In genomic region chr14:104078031-104078455, GRCh38 we compare ENCODE assay signal across 8 cellular contexts. TPM values are rescaled to one million over a fixed set of nuclear protein-coding genes. Genes with fewer than 3 reads are reported as not detected.
DNase-seq lines count a peak whose midpoint lies in the region; ATAC-seq and TF ChIP-seq lines count a peak whose summit lies in the region.

No MANE protein-coding gene starts in this region.

- H3K4me2 ChIP-seq in IMR-90 (ENCODE audit: low read depth, low read length) (no peak overlapping the region), OCI-LY1 (ENCODE audit: low read length) (no peak overlapping the region)

- no peaks in the 10 kb centered on the region for H3K9me3 ChIP-seq in IMR-90 (ENCODE audit: control insufficient read depth, insufficient read depth, low read length)
- H3K9me3 ChIP-seq in OCI-LY1 (ENCODE audit: low read length), result peaks cover 7% of the 10 kb centered on the region

- POLR2A ChIA-PET in IMR-90 (lab: Charles Lee; ENCODE audit: unreplicated experiment), result no interaction called here

- H2BK5ac ChIP-seq in IMR-90 (ENCODE audit: low read depth, low read length, poor library complexity, severe bottlenecking), result no peak overlapping the region

- H3K27me3 ChIP-seq in IMR-90 (ENCODE audit: control insufficient read depth, insufficient read depth, low read length) (no peaks in the 10 kb centered on the region), OCI-LY1 (ENCODE audit: insufficient read depth, low read length) (peaks cover 4% of the 10 kb centered on the region; the same call in 1 of the 2 replicates)

- H3K79me2 ChIP-seq in OCI-LY1 (ENCODE audit: insufficient read depth, low read length), result no peaks in the 10 kb centered on the region

- H3K9ac ChIP-seq in IMR-90 (ENCODE audit: low read depth, low read length), result no peak overlapping the region
- H3K9ac ChIP-seq in OCI-LY1 (ENCODE audit: low read length), result no peak overlapping the region

- CTCF ChIA-PET in IMR-90 (lab: Yijun Ruan, JAX), result interaction anchor here (0.6 to 1.1 kb wide), 11 partner anchors 9 to 680 kb away, joined by 3 to 7 read pairs (median 3); no protein-coding TSS in a partner anchor

- H3K4me3 ChIP-seq in IMR-90 (ENCODE audit: insufficient read depth, low read depth, low read length) (no peak overlapping the region), OCI-LY1 (ENCODE audit: low read depth, low read length, poor library complexity, severe bottlenecking) (no peak overlapping the region)

- no peak overlapping the region for H2BK120ac ChIP-seq in IMR-90 (ENCODE audit: low read depth, low read length)

- TF ChIP-seq RAD21 in IMR-90 (IDR thresholded peaks at IDR 0.05; ENCODE audit: low read length), result peak; percentile 79

- H4K8ac ChIP-seq in IMR-90 (ENCODE audit: low read depth in 2 of 2, low read length in 2 of 2), result no peak overlapping the region

- no TSS peak for BruUV-seq in IMR-90 (replicated peaks; lab: Mats Ljungman, UMichigan)

- H3K27ac ChIP-seq in IMR-90 (ENCODE audit: insufficient read depth, low read length), result no peak overlapping the region
- no peak overlapping the region for H3K27ac ChIP-seq in OCI-LY1 (ENCODE audit: low read depth, low read length, poor library complexity, severe bottlenecking)

- H3K9me2 ChIP-seq in OCI-LY1 (ENCODE audit: low read depth, low read length), result no peaks in the 10 kb centered on the region

- H4K20me1 ChIP-seq in IMR-90 (ENCODE audit: insufficient read depth, low read length) (no peaks in the 10 kb centered on the region), OCI-LY1 (ENCODE audit: insufficient read depth, low read length) (no peaks in the 10 kb centered on the region)

- H3K4me1 ChIP-seq in IMR-90 (ENCODE audit: control insufficient read depth, insufficient read depth, low read length) (no peaks in the 10 kb centered on the region), OCI-LY1 (ENCODE audit: insufficient read depth, low read length, severe bottlenecking) (no peaks in the 10 kb centered on the region)

- H2BK15ac ChIP-seq in IMR-90 (ENCODE audit: low read depth, low read length), result no peak overlapping the region

- H4K5ac ChIP-seq in IMR-90 (ENCODE audit: low read depth, low read length), result no peak overlapping the region

- no peak overlapping the region for H2AK9ac ChIP-seq in IMR-90 (replicated peaks; ENCODE audit: low read depth, low read length, poor library complexity)

- H3K36me3 ChIP-seq in IMR-90 (ENCODE audit: control insufficient read depth, insufficient read depth, low read length) (no peaks in the 10 kb centered on the region), OCI-LY1 (ENCODE audit: insufficient read depth, low read length) (no peaks in the 10 kb centered on the region; the same call in 1 of the 2 replicates)

- H2AK5ac ChIP-seq in IMR-90 (ENCODE audit: low read depth, low read length), result no peak overlapping the region

- no peak for TF ChIP-seq POLR2A in IMR-90 (IDR thresholded peaks at IDR 0.05; ENCODE audit: low read depth, low read length)

- in situ Hi-C loops in IMR-90 (cut with MboI; ENCODE audit: low sequenced_read_pairs), result loop anchor here (25.0 kb wide), 2 partner anchors 484 to 559 kb away; no protein-coding TSS in a partner anchor

- intact Hi-C loops in IMR-90 (cut with micrococcal nuclease), result loop anchor here (1.0 to 10.0 kb wide), 3 partner anchors 273 to 562 kb away; no protein-coding TSS in a partner anchor

- DNase-seq in COLO668 (lab: John Stamatoyannopoulos, UW; ENCODE audit: unreplicated experiment) (peak; percentile 89), IMR-90 (peak; percentile 80), epidermal melanocyte (ENCODE audit: insufficient read length, low spot score) (peak; percentile 97), mucosa of gallbladder (ENCODE audit: low spot score) (peak; percentile 90)
- DNase-seq in activated CD8-positive, alpha-beta memory T cell treated with anti-CD3 and anti-CD28 coated beads, Interleukin-2, amount 50 U/mL, for 1 hour (ENCODE audit: extremely low read depth), result peak; percentile 51
- peak; percentile 69 for DNase-seq in stimulated activated CD8-positive, alpha-beta memory T cell treated with anti-CD3 and anti-CD28 coated beads, Interleukin-7, amount 100 ng/mL, for 24 hours (ENCODE audit: low read depth)

- H3K23ac ChIP-seq in IMR-90 (ENCODE audit: low read depth, low read length), result no peak overlapping the region

- H3K18ac ChIP-seq in IMR-90 (ENCODE audit: low read depth, low read length), result no peak overlapping the region

- peak; percentile 100 for TF ChIP-seq CTCF in IMR-90 (conservative IDR thresholded peaks at IDR 0.05; ENCODE audit: low read depth, low read length)
- peak; percentile 100 for TF ChIP-seq CTCF in OCI-LY1 (IDR thresholded peaks at IDR 0.05; ENCODE audit: low read length)

- no peak overlapping the region for H2BK20ac ChIP-seq in IMR-90 (ENCODE audit: low read depth, low read length)

- H3K79me1 ChIP-seq in IMR-90 (ENCODE audit: low read depth in 1 of 2, low read length in 2 of 2), result no peaks in the 10 kb centered on the region

- H2AFZ ChIP-seq in IMR-90 (replicated peaks; ENCODE audit: low read length, poor library complexity) (peak overlapping the region; percentile 64), OCI-LY1 (ENCODE audit: low read length) (no peak overlapping the region)

- H3F3A ChIP-seq in OCI-LY1 (ENCODE audit: insufficient read depth, low read length), result no peaks in the 10 kb centered on the region

- no peaks in the 10 kb centered on the region for H3K9me1 ChIP-seq in IMR-90 (ENCODE audit: insufficient read depth, low read length)

- dilution Hi-C loops in IMR-90 (cut with HindIII; ENCODE audit: low sequenced_read_pairs, unreplicated experiment), result no loop called here

- ATAC-seq in GM21381 (IDR thresholded peaks at IDR 0.05; ENCODE audit: unreplicated experiment), result peak; percentile 93
- peak; percentile 100 for ATAC-seq in IMR-90 (ENCODE audit: low read depth)

- no peak overlapping the region for H3K56ac ChIP-seq in IMR-90 (ENCODE audit: extremely low read depth, insufficient read depth, low read length)

- H3K4ac ChIP-seq in IMR-90 (ENCODE audit: low read depth, low read length), result no peak overlapping the region

- no peak overlapping the region for H4K91ac ChIP-seq in IMR-90 (ENCODE audit: insufficient read depth, low read depth, low read length)

- H3K14ac ChIP-seq in IMR-90 (replicated peaks; ENCODE audit: low read depth, low read length), result no peak overlapping the region

- 0% methylated on average over 4 of the region's 7 CpGs; no CpG with 5 or more reads in 1 of the 2 experiments for WGBS in IMR-90 (ENCODE audit: extremely low coverage in 2 of 2, insufficient read length in 1 of 2), 2 experiments

TF ChIP-seq in IMR-90, 13 proteins besides CTCF, POLR2A, EP300 and RAD21:
- TF ChIP-seq SMC3 (IDR thresholded peaks at IDR 0.05; ENCODE audit: low read depth, low read length) (peak; percentile 83), RFX5 (IDR thresholded peaks at IDR 0.05; ENCODE audit: low read depth, low read length) (no peak), CEBPB (IDR thresholded peaks at IDR 0.05; ENCODE audit: low read depth, low read length) (peak; percentile 70; the same call in 1 of the 2 replicates), ELK1 (IDR thresholded peaks at IDR 0.05; ENCODE audit: borderline replicate concordance, low read depth, low read length) (no peak), MAZ (IDR thresholded peaks at IDR 0.05; ENCODE audit: borderline replicate concordance, low read depth, low read length) (0 out of 2 replicates have a peak, but pooled peaks have one; percentile 18)
TF ChIP-seq in IMR-90: peak in this region for 3.

RNA-seq across cellular contexts. Expression of gene ASPG, which starts 7.5 kb away (rescaled TPM):
- not detected in 2 replicates for total RNA-seq in IMR-90 (2012; rRNA removed)
- not detected in 2 replicates for polyA plus RNA-seq in IMR-90 (2012; rRNA removed)
- polyA plus RNA-seq in IMR-90 (2012; cell fraction: cytosol; rRNA removed), result not detected in 2 replicates
- not detected in 2 replicates for polyA plus RNA-seq in IMR-90 (2012; cell fraction: nucleus; rRNA removed; ENCODE audit: low replicate concordance)
- total RNA-seq in mucosa of gallbladder, result 4.7 TPM
